Comparison of ENCODE assay signal across 19 cellular contexts in genomic region chr22:27084130-27084529, GRCh38.
A peak's percentile ranks its signal among the peaks of the same experiment; 100 is the strongest.
DNase-seq lines count a peak whose midpoint lies in the region; ATAC-seq and TF ChIP-seq lines count a peak whose summit lies in the region.
"Had no signal": no experiment of that assay in that cellular context is flagged by ENCODE, and none has a peak within 500 bp of the region (broad histone marks: within the 10 kb centered on the region; RNA-seq: fewer than 3 reads in every experiment).

No MANE protein-coding gene starts in this region.

- peak; percentile 51 for ATAC-seq in gastroesophageal sphincter
- peak; percentile 57 for ATAC-seq in sciatic nerve
- ATAC-seq in HG03175 (IDR thresholded peaks at IDR 0.05; ENCODE audit: unreplicated experiment): no peak
- no peak for ATAC-seq in GM21576 (IDR thresholded peaks at IDR 0.05; ENCODE audit: unreplicated experiment)
- no peak for ATAC-seq in foreskin keratinocyte
- ATAC-seq: A549 had no signal

- in situ Hi-C loops in transverse colon (cut with MboI; ENCODE audit: low pct_ligation_motif_present in 1 of 4, low pct_unique_long_range_greater_than_20kb in 1 of 4, low sequenced_read_pairs in 3 of 4): no loop called here

- 100% methylated on average over 1 of the region's 1 CpG; no CpG with 5 or more reads in 1 of the 2 donors for WGBS in gastroesophageal sphincter (ENCODE audit: low coverage in 1 of 2), 2 donors
- WGBS in transverse colon (ENCODE audit: low coverage in 1 of 2), 2 donors: 75 to 100% methylated on average over 1 of the region's 1 CpG

- TF ChIP-seq CTCF in gastroesophageal sphincter (IDR thresholded peaks at IDR 0.05) (no peak), foreskin keratinocyte (conservative IDR thresholded peaks at IDR 0.05) (no peak), transverse colon (IDR thresholded peaks at IDR 0.05) (no peak)

- DNase-seq in amniotic epithelial cell (ENCODE audit: low read depth) (peak; percentile 62), sciatic nerve (ENCODE audit: low spot score) (no peak), foreskin keratinocyte (no peak), transverse colon (no peak)
- DNase-seq: 8988T; ACHN; C1 segment of cervical spinal cord; Calu3; CD4-positive, alpha-beta memory T cell; COR-L47; DMS53; DMS79 treated with DMSO at 0.1 percent for 48 hours; GF-D8; H7; HCEC 1CT had no signal

- peaks cover 11% of the 10 kb centered on the region for H3K27me3 ChIP-seq in gastroesophageal sphincter
- peaks cover 62% of the 10 kb centered on the region for H3K27me3 ChIP-seq in foreskin keratinocyte
- peaks cover 13% of the 10 kb centered on the region for H3K27me3 ChIP-seq in transverse colon

- TF ChIP-seq EP300 in gastroesophageal sphincter (IDR thresholded peaks at IDR 0.05) (no peak), transverse colon (IDR thresholded peaks at IDR 0.05; ENCODE audit: low read depth) (no peak)

- H3K4me3 ChIP-seq in gastroesophageal sphincter (no peak overlapping the region), transverse colon (no peak overlapping the region)
- H3K4me3 ChIP-seq: A549 had no signal

- TF ChIP-seq POLR2A in gastroesophageal sphincter (IDR thresholded peaks at IDR 0.05) (no peak), transverse colon (IDR thresholded peaks at IDR 0.05) (no peak)

- intact Hi-C loops in sciatic nerve (cut with DNase I) (no loop called here), transverse colon (cut with DNase I; ENCODE audit: low total_unique reads) (no loop called here)

- H3K4me1 ChIP-seq in gastroesophageal sphincter (peaks cover 0 to 11% (median 0%) of the 10 kb centered on the region in 3 donors), foreskin keratinocyte (no peaks in the 10 kb centered on the region), transverse colon (no peaks in the 10 kb centered on the region)
- H3K4me1 ChIP-seq: A549 had no signal

- H3K27ac ChIP-seq in gastroesophageal sphincter (no peak overlapping the region), foreskin keratinocyte (no peak overlapping the region), transverse colon (no peak overlapping the region)
- H3K27ac ChIP-seq: A549 had no signal

- peaks cover 0 to 6% (median 0%) of the 10 kb centered on the region in 3 donors for H3K9me3 ChIP-seq in gastroesophageal sphincter
- H3K9me3 ChIP-seq in transverse colon: no peaks in the 10 kb centered on the region
- H3K9me3 ChIP-seq: A549 had no signal

- H3K36me3 ChIP-seq in gastroesophageal sphincter (no peaks in the 10 kb centered on the region), transverse colon (no peaks in the 10 kb centered on the region)

Comparison
In these comparisons a context has a peak if more than half of its experiments do, and no peak if none do; other contexts are left out.
1. ATAC-seq: peak in gastroesophageal sphincter (single experiment) and sciatic nerve (single experiment); none in HG03175 (single experiment), GM21576 (single experiment) and foreskin keratinocyte (single experiment).